In genomic region chr2:84946204-84947009, GRCh38 we compare ENCODE assay signal across 1 cellular context.
TF ChIP-seq lines count a peak whose summit lies in the region.

No MANE protein-coding gene starts in this region.

TF ChIP-seq in HepG2, 621 proteins besides CTCF, POLR2A, EP300 and RAD21 (continued from another document and continues in another):
- TF ChIP-seq EHMT2 (IDR thresholded peaks at IDR 0.05; ENCODE audit: borderline replicate concordance, low read depth, low read length): no peak
- TF ChIP-seq TOPORS (CRISPR knock-in tag; IDR thresholded peaks at IDR 0.05): 0 out of 2 replicates have a peak, but pooled peaks have one; percentile 59
- TF ChIP-seq PAXIP1 (CRISPR knock-in tag; conservative IDR thresholded peaks at IDR 0.05): peak; percentile 96
- TF ChIP-seq MAFG (CRISPR knock-in tag; IDR thresholded peaks at IDR 0.05): no peak
- TF ChIP-seq TMF1 (CRISPR knock-in tag; IDR thresholded peaks at IDR 0.05; ENCODE audit: low read depth): no peak
- TF ChIP-seq PRDM15 (CRISPR knock-in tag; IDR thresholded peaks at IDR 0.05): no peak
- peak; percentile 75 for TF ChIP-seq GATAD2A (CRISPR knock-in tag; IDR thresholded peaks at IDR 0.05)
- no peak for TF ChIP-seq ZFP36L2 (CRISPR knock-in tag; IDR thresholded peaks at IDR 0.05)
- peak; percentile 46; the same call in 1 of the 2 replicates for TF ChIP-seq ZNF350 (CRISPR knock-in tag; IDR thresholded peaks at IDR 0.05; ENCODE audit: borderline replicate concordance, low read depth)
- 0 out of 2 replicates have a peak, but pooled peaks have one; percentile 20 for TF ChIP-seq SNAPC5 (CRISPR knock-in tag; IDR thresholded peaks at IDR 0.05; ENCODE audit: borderline replicate concordance)
- peak; percentile 87 for TF ChIP-seq HNF1B (CRISPR knock-in tag; IDR thresholded peaks at IDR 0.05)
- no peak for TF ChIP-seq MAF1 (CRISPR knock-in tag; IDR thresholded peaks at IDR 0.05; ENCODE audit: borderline replicate concordance)
- peak; percentile 85; the same call in 1 of the 2 replicates for TF ChIP-seq ZNF343 (CRISPR knock-in tag; IDR thresholded peaks at IDR 0.05)
- 0 out of 2 replicates have a peak, but pooled peaks have one; percentile 47 for TF ChIP-seq ZNF337 (CRISPR knock-in tag; IDR thresholded peaks at IDR 0.05; ENCODE audit: borderline replicate concordance, low read depth)
- 0 out of 2 replicates have a peak, but pooled peaks have one; percentile 47 for TF ChIP-seq ARHGAP35 (CRISPR knock-in tag; IDR thresholded peaks at IDR 0.05; ENCODE audit: borderline replicate concordance)
- no peak for TF ChIP-seq ZNF207 (IDR thresholded peaks at IDR 0.05; ENCODE audit: borderline replicate concordance)
- TF ChIP-seq GPBP1L1 (CRISPR knock-in tag; IDR thresholded peaks at IDR 0.05): no peak
- peak; percentile 82 for TF ChIP-seq ASH2L (IDR thresholded peaks at IDR 0.05; ENCODE audit: insufficient read length, low read depth, low read length)
- TF ChIP-seq SMAD1 (CRISPR knock-in tag; IDR thresholded peaks at IDR 0.05; ENCODE audit: borderline replicate concordance, low read depth): peak; percentile 76; the same call in 1 of the 2 replicates
- peak; percentile 72 for TF ChIP-seq PRDM10 (CRISPR knock-in tag; IDR thresholded peaks at IDR 0.05; ENCODE audit: low read depth)
- TF ChIP-seq FUBP1 (CRISPR knock-in tag; IDR thresholded peaks at IDR 0.05; ENCODE audit: borderline replicate concordance): no peak
- peak; percentile 33; the same call in 1 of the 2 replicates for TF ChIP-seq ZNF503 (CRISPR knock-in tag; IDR thresholded peaks at IDR 0.05)
- no peak for TF ChIP-seq ZNF232 (CRISPR knock-in tag; IDR thresholded peaks at IDR 0.05; ENCODE audit: borderline replicate concordance)
- 0 out of 2 replicates have a peak, but pooled peaks have one; percentile 66 for TF ChIP-seq NFAT5 (CRISPR knock-in tag; IDR thresholded peaks at IDR 0.05)
- no peak for TF ChIP-seq ZBTB8A (CRISPR knock-in tag; IDR thresholded peaks at IDR 0.05; ENCODE audit: borderline replicate concordance, low read depth)
